8 cellular contexts compared by ENCODE assay signal in the genomic region with DNA sequence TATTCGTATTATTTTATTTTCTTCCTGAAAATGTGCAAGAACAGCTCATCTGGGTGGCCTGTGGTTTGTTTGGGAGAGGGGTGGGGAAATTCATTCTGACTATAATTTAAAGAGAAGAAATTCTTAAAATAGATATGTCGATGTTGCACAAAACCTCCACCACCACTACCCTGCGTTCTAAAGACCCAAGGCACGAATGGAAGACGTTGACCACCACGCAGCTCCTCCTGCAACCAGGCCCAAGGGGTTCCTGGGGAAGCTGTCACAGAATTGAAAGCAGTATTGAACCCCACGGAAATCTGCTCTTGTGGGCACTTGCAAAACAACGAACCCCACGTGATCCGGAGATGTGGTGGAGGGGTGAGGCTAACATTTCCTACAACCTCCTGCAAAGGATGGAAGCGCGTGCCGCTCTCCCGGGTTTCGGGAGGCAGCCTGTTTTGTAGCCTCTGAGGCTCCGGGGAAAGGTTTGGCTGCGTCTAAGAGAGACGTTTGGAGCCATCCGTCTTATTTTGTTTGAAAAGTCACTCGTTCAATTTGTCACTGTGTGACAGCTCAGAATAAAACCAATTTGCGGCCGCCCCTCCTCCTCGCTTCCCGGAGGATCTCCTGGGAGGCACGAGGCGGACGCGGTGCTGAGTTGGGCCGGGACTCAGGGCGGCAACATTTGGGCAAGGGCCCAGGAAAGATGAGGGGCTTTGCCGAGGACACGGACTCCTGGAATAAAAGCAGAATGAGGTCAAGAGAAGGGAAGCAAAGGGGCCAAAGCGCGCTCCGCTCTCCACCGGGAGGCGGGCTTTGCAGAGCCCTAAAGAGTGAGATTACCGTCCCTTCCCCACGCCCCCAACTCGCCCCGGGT. TPM values are rescaled to one million over a fixed set of nuclear protein-coding genes. Genes with fewer than 3 reads are reported as not detected.
DNase-seq lines count a peak whose midpoint lies in the region; ATAC-seq and TF ChIP-seq lines count a peak whose summit lies in the region.

No MANE protein-coding gene starts in this region.

- TF ChIP-seq CTCF in RWPE2 (IDR thresholded peaks at IDR 0.05; ENCODE audit: poor library complexity, severe bottlenecking) (no peak), fibroblast of lung (conservative IDR thresholded peaks at IDR 0.05 in 1 of 2, IDR thresholded peaks at IDR 0.05 in 1 of 2; ENCODE audit: low read depth in 1 of 2, low read length in 2 of 2) (no peak), osteocyte (IDR thresholded peaks at IDR 0.05) (no peak)

- H3K27me3 Mint-ChIP-seq in osteocyte (ENCODE audit: unreplicated experiment) = peaks cover 91% of the 10 kb centered on the region

- peak overlapping the region; percentile 97 to 100 (median 99) for H3K27ac ChIP-seq in BLaER1 treated with 17β-estradiol and CSF1 and Interleukin-3, amounts not matched to agents 10 nM and 100 nM
- H3K27ac ChIP-seq in RWPE2 (ENCODE audit: poor library complexity, severe bottlenecking) (no peak overlapping the region), fibroblast of lung (ENCODE audit: insufficient read depth, low read length) (peak overlapping the region; percentile 84)

- peaks cover 0 to 86% (median 64%) of the 10 kb centered on the region in 11 experiments; a peak in 15 of 22 replicates for H3K27me3 ChIP-seq in BLaER1 treated with 17β-estradiol and CSF1 and Interleukin-3, amounts not matched to agents 10 nM and 100 nM
- peaks cover 91% of the 10 kb centered on the region for H3K27me3 ChIP-seq in H7 (ENCODE audit: control insufficient read depth, insufficient read depth, low read length)
- peaks cover 4% of the 10 kb centered on the region for H3K27me3 ChIP-seq in RWPE2 (ENCODE audit: insufficient read depth, poor library complexity, severe bottlenecking)
- H3K27me3 ChIP-seq in fibroblast of lung (ENCODE audit: control insufficient read depth, insufficient read depth, low read length) = no peaks in the 10 kb centered on the region

- DNase-seq in H7 (peak; percentile 57), RWPE2 (ENCODE audit: low spot score) (no peak), fibroblast of lung (ENCODE audit: low read depth in 2 of 2) (peak in 1 of 2 donors; percentile 39), osteocyte (ENCODE audit: extremely low spot score, unreplicated experiment) (no peak), HUDEP-2 (lab: John Stamatoyannopoulos, UW; ENCODE audit: unreplicated experiment in 76 of 76) (no peak)

- peaks cover 0 to 9% (median 7%) of the 10 kb centered on the region in 11 experiments; a peak in 7 of 22 replicates for H4K20me1 ChIP-seq in BLaER1 treated with 17β-estradiol and CSF1 and Interleukin-3, amounts not matched to agents 10 nM and 100 nM
- no peaks in the 10 kb centered on the region for H4K20me1 ChIP-seq in fibroblast of lung (ENCODE audit: control insufficient read depth, extremely low read depth, insufficient read depth, low read length)

- peak overlapping the region; percentile 72 for H2AFZ ChIP-seq in fibroblast of lung (ENCODE audit: low read length)

- peaks cover 22 to 29% (median 28%) of the 10 kb centered on the region in 11 experiments for H3K36me3 ChIP-seq in BLaER1 treated with 17β-estradiol and CSF1 and Interleukin-3, amounts not matched to agents 10 nM and 100 nM
- H3K36me3 ChIP-seq in H7 (replicated peaks; ENCODE audit: control insufficient read depth, insufficient read depth, low read length) = no peaks in the 10 kb centered on the region
- H3K36me3 ChIP-seq in RWPE2 (ENCODE audit: low read depth) = no peaks in the 10 kb centered on the region
- H3K36me3 ChIP-seq in fibroblast of lung (ENCODE audit: control insufficient read depth, insufficient read depth, low read length) = peaks cover 5% of the 10 kb centered on the region

- H3K79me2 ChIP-seq in fibroblast of lung (ENCODE audit: control insufficient read depth, insufficient read depth, low read length) = peaks cover 27% of the 10 kb centered on the region

- peaks cover 0 to 19% (median 0%) of the 10 kb centered on the region in 11 experiments; a peak in 7 of 22 replicates for H3K9me3 ChIP-seq in BLaER1 treated with 17β-estradiol and CSF1 and Interleukin-3, amounts not matched to agents 10 nM and 100 nM (replicated peaks in 1 of 11)
- H3K9me3 ChIP-seq in RWPE2 (ENCODE audit: severe bottlenecking) = no peaks in the 10 kb centered on the region
- H3K9me3 ChIP-seq in fibroblast of lung (ENCODE audit: control insufficient read depth, insufficient read depth, low read depth, low read length) = no peaks in the 10 kb centered on the region

- H3K4me1 ChIP-seq in BLaER1 treated with 17β-estradiol and CSF1 and Interleukin-3, amounts not matched to agents 10 nM and 100 nM = peaks cover 40 to 79% (median 62%) of the 10 kb centered on the region in 10 experiments
- H3K4me1 ChIP-seq in RWPE2 (ENCODE audit: insufficient read depth, poor library complexity, severe bottlenecking) (no peaks in the 10 kb centered on the region), fibroblast of lung (ENCODE audit: control insufficient read depth, extremely low read depth, insufficient read depth, low read length) (peaks cover 13% of the 10 kb centered on the region)

- no peaks in the 10 kb centered on the region for H3K36me3 Mint-ChIP-seq in osteocyte (ENCODE audit: unreplicated experiment)

- peak overlapping the region; percentile 75 for H3K4me3 Mint-ChIP-seq in osteocyte (ENCODE audit: unreplicated experiment)

- no peak overlapping the region for H3K27ac Mint-ChIP-seq in osteocyte (ENCODE audit: unreplicated experiment)

- peak overlapping the region; percentile 81 to 98 (median 93) for H3K4me2 ChIP-seq in BLaER1 treated with 17β-estradiol and CSF1 and Interleukin-3, amounts not matched to agents 10 nM and 100 nM
- H3K4me2 ChIP-seq in fibroblast of lung (ENCODE audit: extremely low read depth, insufficient read depth, low read length) = peak overlapping the region; percentile 77

- H3K9ac ChIP-seq in BLaER1 treated with 17β-estradiol and CSF1 and Interleukin-3, amounts not matched to agents 10 nM and 100 nM = peak overlapping the region; percentile 96 to 100 (median 100)
- peak overlapping the region; percentile 3 for H3K9ac ChIP-seq in fibroblast of lung (ENCODE audit: insufficient read depth, low read length)

- H3K4me3 ChIP-seq in BLaER1 treated with 17β-estradiol and CSF1 and Interleukin-3, amounts not matched to agents 10 nM and 100 nM = peak overlapping the region; percentile 84 to 99 (median 94)
- peak overlapping the region; percentile 42 for H3K4me3 ChIP-seq in H7 (ENCODE audit: insufficient read depth, low read depth, low read length)
- H3K4me3 ChIP-seq in RWPE2 (ENCODE audit: severe bottlenecking) = peak overlapping the region; percentile 46
- peak overlapping the region; percentile 66 to 95 (median 78) for H3K4me3 ChIP-seq in fibroblast of lung (replicated peaks in 1 of 4; ENCODE audit: control extremely low read depth in 1 of 4, insufficient read depth in 1 of 4, low read depth in 3 of 4, low read length in 4 of 4)

- H3K9me3 Mint-ChIP-seq in osteocyte (ENCODE audit: unreplicated experiment) = no peaks in the 10 kb centered on the region

- H3K4me1 Mint-ChIP-seq in osteocyte (ENCODE audit: unreplicated experiment) = peaks cover 47% of the 10 kb centered on the region

- ATAC-seq in RWPE2 (ENCODE audit: low read depth) (no peak), GM19328 (IDR thresholded peaks at IDR 0.05; ENCODE audit: unreplicated experiment) (no peak), HG02885 (IDR thresholded peaks at IDR 0.05; ENCODE audit: poor library complexity, unreplicated experiment) (no peak)

RNA-seq across cellular contexts. Expression of gene HLX, which starts 0.8 kb away (rescaled TPM):
- 0.21 TPM in 1 of 2 replicates, not detected in the other for total RNA-seq in H7 (2014; rRNA removed; shearing (Covaris generic))
- total RNA-seq in fibroblast of lung = 22.3 and 25.2 TPM in 2 replicates
- polyA plus RNA-seq in fibroblast of lung = 5.4 and 8.2 TPM in 2 replicates
- 11.6 and 14.7 TPM in 2 replicates for polyA plus RNA-seq in fibroblast of lung (2012)
- polyA minus RNA-seq in fibroblast of lung (ENCODE audit: low replicate concordance) = 8.4 and 12.3 TPM in 2 replicates
- 0.54 and 1.5 TPM in 2 replicates for total RNA-seq in osteocyte

Comparison
In these comparisons a context has a peak if more than half of its experiments do, and no peak if none do; other contexts are left out.
1. H3K4me3 ChIP-seq: peak in every context shown above with its lines; median percentile 94 in BLaER1 treated with 17β-estradiol and CSF1 and Interleukin-3, amounts not matched to agents 10 nM and 100 nM; 78 in fibroblast of lung; 46 in RWPE2; 42 in H7.